Comparison of ENCODE assay signal across 25 cellular contexts in the genomic region with DNA sequence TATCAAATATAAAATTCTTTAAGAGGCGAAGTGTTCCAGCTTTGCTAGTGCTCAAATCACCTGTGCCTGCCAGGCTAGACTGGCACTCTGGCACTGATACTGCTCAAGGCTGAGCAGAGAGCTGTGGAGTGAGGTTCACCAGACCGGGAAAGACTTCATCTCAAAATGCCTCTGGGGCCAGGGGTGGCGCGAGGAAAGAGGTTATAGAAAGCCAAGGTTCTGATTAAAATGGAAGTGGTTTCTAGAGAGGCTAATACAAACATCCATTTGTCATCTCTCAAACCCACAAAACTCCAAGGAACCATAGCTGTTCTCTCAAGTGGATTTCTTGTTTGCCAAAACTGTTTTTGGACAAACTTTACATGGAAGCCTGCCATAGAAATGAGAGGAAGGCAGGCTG. TPM values are rescaled to one million over a fixed set of nuclear protein-coding genes. Genes with fewer than 3 reads are reported as not detected.
"Had no signal": no experiment of that assay in that cellular context is flagged by ENCODE, and none has a peak within 500 bp of the region (broad histone marks: within the 10 kb centered on the region; RNA-seq: fewer than 3 reads in every experiment).

No MANE protein-coding gene starts in this region.

- H3K27ac Mint-ChIP-seq: activated CD8-positive, alpha-beta T cell treated with anti-CD3 and anti-CD28 coated beads for 36 hours; activated naive CD4-positive, alpha-beta T cell treated with anti-CD3 and anti-CD28 coated beads, Interleukin-2, amount 10 ng/mL, durations not matched to agents 7 days and 5 days; activated naive CD8-positive, alpha-beta T cell treated with anti-CD3 and anti-CD28 coated beads for 36 hours; activated T-cell treated with anti-CD3 and anti-CD28 coated beads, Interleukin-2, amount 50 U/mL, for 72 hours; activated T-helper 2 cell treated with anti-CD3 and anti-CD28 coated beads, Interferon-gamma antibody, Interleukin-2, Interleukin-4, amounts not matched to agents 10 μg/mL and 5 μg/mL and 100 μg/mL, durations not matched to agents 14 hours and 24 hours and 36 hours; T-helper 1 cell treated with Interleukin-12 subunit alpha and Interleukin-12 subunit beta and Interleukin-4 antibody, amounts not matched to agents 30 μg/mL and 1 μg/mL, for 36 hours had no signal

- H3K4me3 Mint-ChIP-seq: activated CD8-positive, alpha-beta T cell treated with anti-CD3 and anti-CD28 coated beads for 36 hours; activated naive CD4-positive, alpha-beta T cell treated with anti-CD3 and anti-CD28 coated beads, Interleukin-2, amount 10 ng/mL, durations not matched to agents 7 days and 5 days; activated naive CD8-positive, alpha-beta T cell treated with anti-CD3 and anti-CD28 coated beads for 36 hours; activated T-cell treated with anti-CD3 and anti-CD28 coated beads, Interleukin-2, amount 50 U/mL, for 72 hours; T-helper 1 cell treated with Interleukin-12 subunit alpha and Interleukin-12 subunit beta and Interleukin-4 antibody, amounts not matched to agents 30 μg/mL and 1 μg/mL, for 36 hours had no signal

- DNase-seq: activated CD4-positive, alpha-beta T cell treated with anti-CD3 and anti-CD28 coated beads for 4 hours; activated CD8-positive, alpha-beta memory T cell treated with anti-CD3 and anti-CD28 coated beads, Interleukin-2, amount 50 U/mL, for 4 hours; activated CD8-positive, alpha-beta T cell treated with anti-CD3 and anti-CD28 coated beads for 36 hours; activated gamma-delta T cell treated with Interleukin-2 at 50 U/mL for 16 hours; activated naive CD4-positive, alpha-beta T cell treated with anti-CD3 and anti-CD28 coated beads, Interleukin-2, amount 10 ng/mL, durations not matched to agents 7 days and 5 days; activated naive CD8-positive, alpha-beta T cell treated with anti-CD3 and anti-CD28 coated beads for 36 hours; activated T-cell treated with anti-CD3 and anti-CD28 coated beads, Interleukin-2, amount 50 U/mL, for 72 hours; MM.1S; NCI-H1105; NCI-H1436; NCI-H1694 treated with DMSO at 0.1 percent for 48 hours; NCI-H2029 treated with DMSO at 0.1 percent for 48 hours; NCI-H345; NCI-H510A; NCI-H526 treated with DMSO at 0.1 percent for 48 hours; NK-92 treated with Interleukin-12 subunit alpha and Interleukin-12 subunit beta, amount 100 ng/mL, for 24 hours; OCI-M1; RPMI8226; SHP77 treated with DMSO at 0.1 percent for 48 hours had no signal

- H3K36me3 Mint-ChIP-seq: activated naive CD4-positive, alpha-beta T cell treated with anti-CD3 and anti-CD28 coated beads, Interleukin-2, amount 10 ng/mL, durations not matched to agents 7 days and 5 days; activated naive CD8-positive, alpha-beta T cell treated with anti-CD3 and anti-CD28 coated beads for 36 hours had no signal

- H3K4me1 Mint-ChIP-seq: activated naive CD4-positive, alpha-beta T cell treated with anti-CD3 and anti-CD28 coated beads, Interleukin-2, amount 10 ng/mL, durations not matched to agents 7 days and 5 days; activated naive CD8-positive, alpha-beta T cell treated with anti-CD3 and anti-CD28 coated beads for 36 hours had no signal

- FAIRE-seq: bronchial epithelial cell had no signal

- H3K9me3 Mint-ChIP-seq: activated CD8-positive, alpha-beta T cell treated with anti-CD3 and anti-CD28 coated beads for 36 hours; activated naive CD4-positive, alpha-beta T cell treated with anti-CD3 and anti-CD28 coated beads, Interleukin-2, amount 10 ng/mL, durations not matched to agents 7 days and 5 days; activated naive CD8-positive, alpha-beta T cell treated with anti-CD3 and anti-CD28 coated beads for 36 hours; activated T-cell treated with anti-CD3 and anti-CD28 coated beads, Interleukin-2, amount 50 U/mL, for 72 hours; activated T-helper 2 cell treated with anti-CD3 and anti-CD28 coated beads, Interferon-gamma antibody, Interleukin-2, Interleukin-4, amounts not matched to agents 10 μg/mL and 5 μg/mL and 100 μg/mL, durations not matched to agents 14 hours and 24 hours and 36 hours; T-helper 1 cell treated with Interleukin-12 subunit alpha and Interleukin-12 subunit beta and Interleukin-4 antibody, amounts not matched to agents 30 μg/mL and 1 μg/mL, for 36 hours had no signal

- ATAC-seq: activated CD4-positive, CD25-positive, alpha-beta regulatory T cell treated with anti-CD3 and anti-CD28 coated beads, Interleukin-2, amount 50 U/mL, for 24 hours; activated CD8-positive, alpha-beta T cell treated with anti-CD3 and anti-CD28 coated beads for 36 hours; activated T-cell treated with anti-CD3 and anti-CD28 coated beads, Interleukin-2, amount 50 U/mL, for 72 hours; Panc1 had no signal

RNA-seq across cellular contexts. Expression of a gene that starts 41.5 kb away (rescaled TPM):
- total RNA-seq: activated CD8-positive, alpha-beta T cell treated with anti-CD3 and anti-CD28 coated beads for 36 hours; activated naive CD8-positive, alpha-beta T cell treated with anti-CD3 and anti-CD28 coated beads for 36 hours; activated T-cell treated with anti-CD3 and anti-CD28 coated beads, Interleukin-2, amount 50 U/mL, for 72 hours; activated T-helper 2 cell treated with anti-CD3 and anti-CD28 coated beads, Interferon-gamma antibody, Interleukin-2, Interleukin-4, amounts not matched to agents 10 μg/mL and 5 μg/mL and 100 μg/mL, durations not matched to agents 14 hours and 24 hours and 36 hours; bronchial epithelial cell; SK-MEL-5 had no signal
